17 cellular contexts compared by ENCODE assay signal in the genomic region with DNA sequence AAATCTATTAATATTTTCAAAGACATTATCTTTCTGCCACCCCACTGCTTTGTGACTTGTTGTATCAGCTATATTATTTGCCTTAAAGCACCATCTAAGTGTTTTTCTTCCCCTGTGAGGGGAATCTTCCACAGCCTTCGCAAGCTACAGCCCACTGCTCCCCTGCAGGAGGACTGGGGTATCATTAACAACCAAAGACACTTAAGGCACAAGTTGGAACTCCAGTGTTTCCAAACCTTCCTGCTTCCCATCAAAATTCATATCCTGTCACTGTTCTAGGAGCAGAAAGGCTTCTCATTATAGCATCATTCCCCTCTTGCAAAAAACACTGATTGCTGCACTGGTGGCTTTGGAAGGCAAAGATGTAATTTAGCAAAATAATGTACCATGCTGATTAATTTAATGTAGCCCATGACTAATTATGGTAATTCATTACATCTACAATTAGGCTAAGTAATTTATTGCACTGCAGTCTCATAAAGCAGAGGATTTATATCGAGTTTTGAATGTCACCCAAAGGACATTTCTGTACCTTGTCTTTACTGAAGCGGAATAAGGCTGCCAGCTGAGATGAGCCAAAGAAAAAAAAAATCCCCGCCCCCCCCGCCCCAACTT.
DNase-seq lines count a peak whose midpoint lies in the region; ATAC-seq and TF ChIP-seq lines count a peak whose summit lies in the region.
"Had no signal": no experiment of that assay in that cellular context is flagged by ENCODE, and none has a peak within 500 bp of the region (broad histone marks: within the 10 kb centered on the region; RNA-seq: fewer than 3 reads in every experiment).

No MANE protein-coding gene starts in this region.

- H3K36me3 Mint-ChIP-seq in GM23338 (ENCODE audit: low read depth) = no peaks in the 10 kb centered on the region
- no peaks in the 10 kb centered on the region for H3K36me3 Mint-ChIP-seq in brain
- H3K36me3 Mint-ChIP-seq in nephron (ENCODE audit: low read depth) = no peaks in the 10 kb centered on the region
- H3K36me3 Mint-ChIP-seq: natural killer cell had no signal

- H3K27me3 Mint-ChIP-seq in GM23338 (ENCODE audit: insufficient read depth, low read depth, poor library complexity) (peaks cover 2% of the 10 kb centered on the region), brain (no peaks in the 10 kb centered on the region), nephron (ENCODE audit: low read depth) (peaks cover 9% of the 10 kb centered on the region)

- no peak overlapping the region for H2AFZ ChIP-seq in GM23338

- no peak overlapping the region for H3K27ac ChIP-seq in GM23338 (ENCODE audit: low read depth)
- H3K27ac ChIP-seq: ascending aorta, SJCRH30 had no signal

- peak; percentile 67 for ATAC-seq in GM23338
- no peak for ATAC-seq in GM19351 (IDR thresholded peaks at IDR 0.05; ENCODE audit: unreplicated experiment)
- ATAC-seq in HG03439 (IDR thresholded peaks at IDR 0.05; ENCODE audit: unreplicated experiment) = no peak
- ATAC-seq in GM18909 (IDR thresholded peaks at IDR 0.05; ENCODE audit: poor library complexity, unreplicated experiment) = no peak
- ATAC-seq in GM21619 (IDR thresholded peaks at IDR 0.05; ENCODE audit: unreplicated experiment) = no peak
- ATAC-seq: natural killer cell, right cardiac atrium had no signal

- H3K4me3 ChIP-seq in GM23338 = peak overlapping the region; percentile 52
- H3K4me3 ChIP-seq: ascending aorta, lung, SJCRH30 had no signal

- peaks cover 70% of the 10 kb centered on the region for H3K4me1 ChIP-seq in GM23338 (ENCODE audit: insufficient read depth)
- H3K4me1 ChIP-seq: ascending aorta had no signal

- H3K4me3 Mint-ChIP-seq in GM23338 (peak overlapping the region; percentile 60), brain (peak overlapping the region; percentile 62 to 78 (median 70)), nephron (peak overlapping the region in 2 of 3 experiments; percentile 29 to 63)
- H3K4me3 Mint-ChIP-seq: natural killer cell had no signal

- DNase-seq in GM23338 (ENCODE audit: low spot score) (peak; percentile 36), NCI-H1105 treated with DMSO at 0.1 percent for 48 hours (lab: John Stamatoyannopoulos, UW) (peak; percentile 49)
- DNase-seq: activated CD4-positive, CD25-positive, alpha-beta regulatory T cell treated with anti-CD3 and anti-CD28 coated beads, Interleukin-2, amount 50 U/mL, for 72 hours; activated gamma-delta T cell treated with Interleukin-2 at 50 U/mL for 16 hours; cortex of kidney; H7; natural killer cell; right cardiac atrium; SJCRH30 had no signal

- H3F3A ChIP-seq in GM23338 (replicated peaks; ENCODE audit: low read depth) = 0 out of 2 replicates have a peak, but pooled peaks cover 3% of the 10 kb centered on the region

- peak overlapping the region; percentile 74; the same call in 1 of the 2 replicates for H3K27ac Mint-ChIP-seq in GM23338
- H3K27ac Mint-ChIP-seq in brain = peak overlapping the region; percentile 82 to 98 (median 95)
- peak overlapping the region; percentile 68 to 92 (median 86) for H3K27ac Mint-ChIP-seq in nephron
- H3K27ac Mint-ChIP-seq: natural killer cell had no signal

- peak overlapping the region; percentile 85 for H3K4me2 ChIP-seq in GM23338

- no peaks in the 10 kb centered on the region for H3K9me2 ChIP-seq in GM23338 (ENCODE audit: insufficient read depth)

- no peaks in the 10 kb centered on the region for H3K27me3 ChIP-seq in GM23338 (ENCODE audit: insufficient read depth)
- H3K27me3 ChIP-seq: ascending aorta had no signal

- no peaks in the 10 kb centered on the region for H3K36me3 ChIP-seq in GM23338 (ENCODE audit: insufficient read depth)
- H3K36me3 ChIP-seq: ascending aorta, SJCRH30 had no signal

- TF ChIP-seq CTCF in GM23338 (conservative IDR thresholded peaks at IDR 0.05; ENCODE audit: low read depth in 2 of 2) (no peak), brain (conservative IDR thresholded peaks at IDR 0.05) (peak in 1 of 2 experiments; percentile 58), nephron (IDR thresholded peaks at IDR 0.05; ENCODE audit: unreplicated experiment in 3 of 3) (peak; percentile 42 to 43 (median 43))

- no peaks in the 10 kb centered on the region for H4K20me1 ChIP-seq in GM23338 (replicated peaks; ENCODE audit: insufficient read depth)

- no peaks in the 10 kb centered on the region for H3K79me2 ChIP-seq in GM23338 (replicated peaks; ENCODE audit: insufficient read depth)

- H3K9me3 Mint-ChIP-seq in GM23338 (no peaks in the 10 kb centered on the region), brain (no peaks in the 10 kb centered on the region), nephron (no peaks in the 10 kb centered on the region)
- H3K9me3 Mint-ChIP-seq: natural killer cell had no signal

- H3K4me1 Mint-ChIP-seq in GM23338 (peaks cover 69% of the 10 kb centered on the region), brain (peaks cover 95% of the 10 kb centered on the region), nephron (peaks cover 58% of the 10 kb centered on the region)
- H3K4me1 Mint-ChIP-seq: natural killer cell had no signal

TF ChIP-seq in GM23338, 12 proteins besides CTCF, POLR2A, EP300 and RAD21 (continues in another document):
- TF ChIP-seq, protein P1, sequence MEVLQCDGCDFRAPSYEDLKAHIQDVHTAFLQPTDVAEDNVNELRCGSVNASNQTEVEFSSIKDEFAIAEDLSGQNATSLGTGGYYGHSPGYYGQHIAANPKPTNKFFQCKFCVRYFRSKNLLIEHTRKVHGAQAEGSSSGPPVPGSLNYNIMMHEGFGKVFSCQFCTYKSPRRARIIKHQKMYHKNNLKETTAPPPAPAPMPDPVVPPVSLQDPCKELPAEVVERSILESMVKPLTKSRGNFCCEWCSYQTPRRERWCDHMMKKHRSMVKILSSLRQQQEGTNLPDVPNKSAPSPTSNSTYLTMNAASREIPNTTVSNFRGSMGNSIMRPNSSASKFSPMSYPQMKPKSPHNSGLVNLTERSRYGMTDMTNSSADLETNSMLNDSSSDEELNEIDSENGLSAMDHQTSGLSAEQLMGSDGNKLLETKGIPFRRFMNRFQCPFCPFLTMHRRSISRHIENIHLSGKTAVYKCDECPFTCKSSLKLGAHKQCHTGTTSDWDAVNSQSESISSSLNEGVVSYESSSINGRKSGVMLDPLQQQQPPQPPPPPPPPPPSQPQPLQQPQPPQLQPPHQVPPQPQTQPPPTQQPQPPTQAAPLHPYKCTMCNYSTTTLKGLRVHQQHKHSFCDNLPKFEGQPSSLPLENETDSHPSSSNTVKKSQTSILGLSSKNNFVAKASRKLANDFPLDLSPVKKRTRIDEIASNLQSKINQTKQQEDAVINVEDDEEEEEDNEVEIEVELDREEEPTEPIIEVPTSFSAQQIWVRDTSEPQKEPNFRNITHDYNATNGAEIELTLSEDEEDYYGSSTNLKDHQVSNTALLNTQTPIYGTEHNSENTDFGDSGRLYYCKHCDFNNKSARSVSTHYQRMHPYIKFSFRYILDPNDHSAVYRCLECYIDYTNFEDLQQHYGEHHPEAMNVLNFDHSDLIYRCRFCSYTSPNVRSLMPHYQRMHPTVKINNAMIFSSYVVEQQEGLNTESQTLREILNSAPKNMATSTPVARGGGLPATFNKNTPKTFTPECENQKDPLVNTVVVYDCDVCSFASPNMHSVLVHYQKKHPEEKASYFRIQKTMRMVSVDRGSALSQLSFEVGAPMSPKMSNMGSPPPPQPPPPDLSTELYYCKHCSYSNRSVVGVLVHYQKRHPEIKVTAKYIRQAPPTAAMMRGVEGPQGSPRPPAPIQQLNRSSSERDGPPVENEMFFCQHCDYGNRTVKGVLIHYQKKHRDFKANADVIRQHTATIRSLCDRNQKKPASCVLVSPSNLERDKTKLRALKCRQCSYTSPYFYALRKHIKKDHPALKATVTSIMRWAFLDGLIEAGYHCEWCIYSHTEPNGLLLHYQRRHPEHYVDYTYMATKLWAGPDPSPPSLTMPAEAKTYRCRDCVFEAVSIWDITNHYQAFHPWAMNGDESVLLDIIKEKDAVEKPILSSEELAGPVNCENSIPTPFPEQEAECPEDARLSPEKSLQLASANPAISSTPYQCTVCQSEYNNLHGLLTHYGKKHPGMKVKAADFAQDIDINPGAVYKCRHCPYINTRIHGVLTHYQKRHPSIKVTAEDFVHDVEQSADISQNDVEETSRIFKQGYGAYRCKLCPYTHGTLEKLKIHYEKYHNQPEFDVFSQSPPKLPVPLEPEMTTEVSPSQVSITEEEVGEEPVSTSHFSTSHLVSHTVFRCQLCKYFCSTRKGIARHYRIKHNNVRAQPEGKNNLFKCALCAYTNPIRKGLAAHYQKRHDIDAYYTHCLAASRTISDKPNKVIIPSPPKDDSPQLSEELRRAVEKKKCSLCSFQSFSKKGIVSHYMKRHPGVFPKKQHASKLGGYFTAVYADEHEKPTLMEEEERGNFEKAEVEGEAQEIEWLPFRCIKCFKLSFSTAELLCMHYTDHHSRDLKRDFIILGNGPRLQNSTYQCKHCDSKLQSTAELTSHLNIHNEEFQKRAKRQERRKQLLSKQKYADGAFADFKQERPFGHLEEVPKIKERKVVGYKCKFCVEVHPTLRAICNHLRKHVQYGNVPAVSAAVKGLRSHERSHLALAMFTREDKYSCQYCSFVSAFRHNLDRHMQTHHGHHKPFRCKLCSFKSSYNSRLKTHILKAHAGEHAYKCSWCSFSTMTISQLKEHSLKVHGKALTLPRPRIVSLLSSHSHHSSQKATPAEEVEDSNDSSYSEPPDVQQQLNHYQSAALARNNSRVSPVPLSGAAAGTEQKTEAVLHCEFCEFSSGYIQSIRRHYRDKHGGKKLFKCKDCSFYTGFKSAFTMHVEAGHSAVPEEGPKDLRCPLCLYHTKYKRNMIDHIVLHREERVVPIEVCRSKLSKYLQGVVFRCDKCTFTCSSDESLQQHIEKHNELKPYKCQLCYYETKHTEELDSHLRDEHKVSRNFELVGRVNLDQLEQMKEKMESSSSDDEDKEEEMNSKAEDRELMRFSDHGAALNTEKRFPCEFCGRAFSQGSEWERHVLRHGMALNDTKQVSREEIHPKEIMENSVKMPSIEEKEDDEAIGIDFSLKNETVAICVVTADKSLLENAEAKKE (CRISPR knock-in tag; IDR thresholded peaks at IDR 0.05) = no peak

Comparison
In these comparisons a context has a peak if more than half of its experiments do, and no peak if none do; other contexts are left out.
1. CTCF ChIP-seq: peak in nephron (3 of 3); none in GM23338 (0 of 2).
2. Peak in every context shown above with its lines, with median percentiles within 50 percentile points of each other: H3K27ac Mint-ChIP-seq and H3K4me3 Mint-ChIP-seq.